ENCODE assay signal across 15 cellular contexts in genomic region chr2:151183072-151183580, GRCh38.
DNase-seq lines count a peak whose midpoint lies in the region; ATAC-seq and TF ChIP-seq lines count a peak whose summit lies in the region.
"Had no signal": no experiment of that assay in that cellular context is flagged by ENCODE, and none has a peak within 500 bp of the region (broad histone marks: within the 10 kb centered on the region; RNA-seq: fewer than 3 reads in every experiment).

No MANE protein-coding gene starts in this region.

- peak overlapping the region; percentile 25 for H3K27ac Mint-ChIP-seq in T-helper 17 cell
- H3K27ac Mint-ChIP-seq: CD14-positive monocyte; CD8-positive, alpha-beta T cell had no signal

- H3K27me3 ChIP-seq in neural cell (ENCODE audit: insufficient read depth, low read depth, low read length) (no peaks in the 10 kb centered on the region), gastroesophageal sphincter (no peaks in the 10 kb centered on the region), hepatocyte (no peaks in the 10 kb centered on the region), transverse colon (no peaks in the 10 kb centered on the region)

- no peak for TF ChIP-seq POLR2A in gastroesophageal sphincter (IDR thresholded peaks at IDR 0.05)
- TF ChIP-seq POLR2A in transverse colon (IDR thresholded peaks at IDR 0.05): no peak

- no peaks in the 10 kb centered on the region for H3K79me2 ChIP-seq in neural cell (replicated peaks; ENCODE audit: insufficient read depth, low read length)
- no peaks in the 10 kb centered on the region for H3K79me2 ChIP-seq in hepatocyte

- in situ Hi-C loops in transverse colon (cut with MboI; ENCODE audit: low pct_ligation_motif_present in 1 of 4, low pct_unique_long_range_greater_than_20kb in 1 of 4, low sequenced_read_pairs in 3 of 4): no loop called here

- intact Hi-C loops in transverse colon (cut with DNase I; ENCODE audit: low total_unique reads): no loop called here

- H3K36me3 ChIP-seq in neural cell (ENCODE audit: insufficient read depth, low read length): no peaks in the 10 kb centered on the region
- H3K36me3 ChIP-seq in gastroesophageal sphincter: no peaks in the 10 kb centered on the region
- H3K36me3 ChIP-seq in hepatocyte (replicated peaks; ENCODE audit: insufficient read depth, low read depth): no peaks in the 10 kb centered on the region
- no peaks in the 10 kb centered on the region for H3K36me3 ChIP-seq in transverse colon
- H3K36me3 ChIP-seq: HAP-1 had no signal

- peak in 2 of 3 experiments; percentile 15 to 44 for DNase-seq in NCI-H1417 (lab: John Stamatoyannopoulos, UW)
- no peak for DNase-seq in NCI-H1417 treated with DMSO at 0.1 percent for 48 hours (lab: John Stamatoyannopoulos, UW)
- no peak for DNase-seq in T-helper 17 cell
- no peak for DNase-seq in hepatocyte (ENCODE audit: low spot score)
- no peak for DNase-seq in transverse colon
- DNase-seq in stimulated activated naive CD8-positive, alpha-beta T cell treated with anti-CD3 and anti-CD28 coated beads, Interleukin-15, Interleukin-2, amounts not matched to agents 100 U/mL and 50 U/mL, for 24 hours: no peak
- DNase-seq: Caco-2; CD8-positive, alpha-beta T cell; GF-D8 had no signal

- H3K27ac ChIP-seq in neural cell (ENCODE audit: low read length): peak overlapping the region; percentile 70
- H3K27ac ChIP-seq in gastroesophageal sphincter: no peak overlapping the region
- no peak overlapping the region for H3K27ac ChIP-seq in hepatocyte
- no peak overlapping the region for H3K27ac ChIP-seq in transverse colon
- H3K27ac ChIP-seq: 22Rv1 had no signal

- no peaks in the 10 kb centered on the region for H3K36me3 Mint-ChIP-seq in T-helper 17 cell (ENCODE audit: low read depth)
- H3K36me3 Mint-ChIP-seq: CD14-positive monocyte; CD8-positive, alpha-beta T cell had no signal

- ATAC-seq in T-helper 17 cell (no peak), gastroesophageal sphincter (no peak)
- no peak for ATAC-seq in stimulated activated naive CD8-positive, alpha-beta T cell treated with anti-CD3 and anti-CD28 coated beads, Interleukin-15, Interleukin-2, amounts not matched to agents 100 U/mL and 50 U/mL, for 24 hours
- ATAC-seq: CD8-positive, alpha-beta T cell; HepG2 had no signal

- H4K20me1 ChIP-seq in neural cell (ENCODE audit: insufficient read depth) (no peaks in the 10 kb centered on the region), hepatocyte (ENCODE audit: insufficient read depth, poor library complexity, severe bottlenecking) (no peaks in the 10 kb centered on the region)

- peak overlapping the region; percentile 3 for H3K4me2 ChIP-seq in neural cell (ENCODE audit: low read length)
- H3K4me2 ChIP-seq in hepatocyte: no peak overlapping the region

- no peak for TF ChIP-seq CTCF in neural cell (IDR thresholded peaks at IDR 0.05; ENCODE audit: poor library complexity, severe bottlenecking)
- TF ChIP-seq CTCF in gastroesophageal sphincter (IDR thresholded peaks at IDR 0.05): no peak
- no peak for TF ChIP-seq CTCF in hepatocyte (IDR thresholded peaks at IDR 0.05; ENCODE audit: poor library complexity)
- no peak for TF ChIP-seq CTCF in transverse colon (IDR thresholded peaks at IDR 0.05)

- H3K9me2 ChIP-seq in neural cell (ENCODE audit: insufficient read depth, low read length): no peaks in the 10 kb centered on the region
- no peaks in the 10 kb centered on the region for H3K9me2 ChIP-seq in hepatocyte (replicated peaks; ENCODE audit: insufficient read depth)

- no peaks in the 10 kb centered on the region for H3K4me1 Mint-ChIP-seq in T-helper 17 cell
- H3K4me1 Mint-ChIP-seq: CD14-positive monocyte had no signal

- 68 to 77% methylated on average over 5 of the region's 5 CpGs for WGBS in gastroesophageal sphincter (ENCODE audit: low coverage in 1 of 2), 2 donors
- WGBS in hepatocyte (ENCODE audit: low lambda C conversion rate, missing lambda C conversion rate): 65% methylated on average over 5 of the region's 5 CpGs
- 67 to 75% methylated on average over 5 of the region's 5 CpGs for WGBS in transverse colon (ENCODE audit: low coverage in 1 of 2), 2 donors

- H2AFZ ChIP-seq in neural cell (ENCODE audit: low read depth, low read length) (no peak overlapping the region), hepatocyte (no peak overlapping the region)

- peaks cover 33% of the 10 kb centered on the region for H3K27me3 Mint-ChIP-seq in T-helper 17 cell

- H3K4me1 ChIP-seq in gastroesophageal sphincter (no peaks in the 10 kb centered on the region), hepatocyte (ENCODE audit: insufficient read depth) (peaks cover 7% of the 10 kb centered on the region), transverse colon (no peaks in the 10 kb centered on the region)
- H3K4me1 ChIP-seq: Caco-2 had no signal

- no peak for TF ChIP-seq RAD21 in neural cell (conservative IDR thresholded peaks at IDR 0.05)

- H3K4me3 ChIP-seq in neural cell (ENCODE audit: low read length): peak overlapping the region; percentile 13
- no peak overlapping the region for H3K4me3 ChIP-seq in gastroesophageal sphincter
- H3K4me3 ChIP-seq in hepatocyte: no peak overlapping the region
- H3K4me3 ChIP-seq in transverse colon: no peak overlapping the region
- H3K4me3 ChIP-seq: HAP-1 had no signal

- H3F3A ChIP-seq in neural cell (ENCODE audit: insufficient read depth, low read length, poor library complexity, severe bottlenecking): peaks cover 5% of the 10 kb centered on the region

- H3K4me3 Mint-ChIP-seq in T-helper 17 cell: no peak overlapping the region
- H3K4me3 Mint-ChIP-seq: CD14-positive monocyte; CD8-positive, alpha-beta T cell had no signal

- TF ChIP-seq EP300 in neural cell (conservative IDR thresholded peaks at IDR 0.05; ENCODE audit: poor library complexity, severe bottlenecking): no peak
- no peak for TF ChIP-seq EP300 in gastroesophageal sphincter (IDR thresholded peaks at IDR 0.05)
- no peak for TF ChIP-seq EP300 in transverse colon (IDR thresholded peaks at IDR 0.05; ENCODE audit: low read depth)

- H3K9me3 ChIP-seq in T-helper 17 cell (ENCODE audit: control insufficient read depth, low read length, poor library complexity, severe bottlenecking) (no peaks in the 10 kb centered on the region), neural cell (ENCODE audit: low read length) (no peaks in the 10 kb centered on the region), gastroesophageal sphincter (no peaks in the 10 kb centered on the region), hepatocyte (ENCODE audit: low read depth) (no peaks in the 10 kb centered on the region), transverse colon (no peaks in the 10 kb centered on the region)
- H3K9me3 ChIP-seq: Caco-2, HAP-1 had no signal

- peak overlapping the region; percentile 14 for H3K9ac ChIP-seq in neural cell (ENCODE audit: low read length)

TF ChIP-seq in neural cell, 6 proteins besides CTCF, POLR2A, EP300 and RAD21:
- TF ChIP-seq, protein P1, sequence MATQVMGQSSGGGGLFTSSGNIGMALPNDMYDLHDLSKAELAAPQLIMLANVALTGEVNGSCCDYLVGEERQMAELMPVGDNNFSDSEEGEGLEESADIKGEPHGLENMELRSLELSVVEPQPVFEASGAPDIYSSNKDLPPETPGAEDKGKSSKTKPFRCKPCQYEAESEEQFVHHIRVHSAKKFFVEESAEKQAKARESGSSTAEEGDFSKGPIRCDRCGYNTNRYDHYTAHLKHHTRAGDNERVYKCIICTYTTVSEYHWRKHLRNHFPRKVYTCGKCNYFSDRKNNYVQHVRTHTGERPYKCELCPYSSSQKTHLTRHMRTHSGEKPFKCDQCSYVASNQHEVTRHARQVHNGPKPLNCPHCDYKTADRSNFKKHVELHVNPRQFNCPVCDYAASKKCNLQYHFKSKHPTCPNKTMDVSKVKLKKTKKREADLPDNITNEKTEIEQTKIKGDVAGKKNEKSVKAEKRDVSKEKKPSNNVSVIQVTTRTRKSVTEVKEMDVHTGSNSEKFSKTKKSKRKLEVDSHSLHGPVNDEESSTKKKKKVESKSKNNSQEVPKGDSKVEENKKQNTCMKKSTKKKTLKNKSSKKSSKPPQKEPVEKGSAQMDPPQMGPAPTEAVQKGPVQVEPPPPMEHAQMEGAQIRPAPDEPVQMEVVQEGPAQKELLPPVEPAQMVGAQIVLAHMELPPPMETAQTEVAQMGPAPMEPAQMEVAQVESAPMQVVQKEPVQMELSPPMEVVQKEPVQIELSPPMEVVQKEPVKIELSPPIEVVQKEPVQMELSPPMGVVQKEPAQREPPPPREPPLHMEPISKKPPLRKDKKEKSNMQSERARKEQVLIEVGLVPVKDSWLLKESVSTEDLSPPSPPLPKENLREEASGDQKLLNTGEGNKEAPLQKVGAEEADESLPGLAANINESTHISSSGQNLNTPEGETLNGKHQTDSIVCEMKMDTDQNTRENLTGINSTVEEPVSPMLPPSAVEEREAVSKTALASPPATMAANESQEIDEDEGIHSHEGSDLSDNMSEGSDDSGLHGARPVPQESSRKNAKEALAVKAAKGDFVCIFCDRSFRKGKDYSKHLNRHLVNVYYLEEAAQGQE (IDR thresholded peaks at IDR 0.05; ENCODE audit: borderline replicate concordance): no peak
- no peak for TF ChIP-seq POLR2AphosphoS5 (IDR thresholded peaks at IDR 0.05)
- peak; percentile 11 for TF ChIP-seq SMC3 (conservative IDR thresholded peaks at IDR 0.05; ENCODE audit: poor library complexity)
- TF ChIP-seq TAF1 (IDR thresholded peaks at IDR 0.05; ENCODE audit: low read depth): no peak
- TF ChIP-seq EZH2 (IDR thresholded peaks at IDR 0.05; ENCODE audit: borderline replicate concordance, insufficient read depth, low read length, poor library complexity, severe bottlenecking): no peak
- TF ChIP-seq MXI1 (conservative IDR thresholded peaks at IDR 0.05; ENCODE audit: poor library complexity, severe bottlenecking): no peak

Comparison
In these comparisons a context has a peak if more than half of its experiments do, and no peak if none do; other contexts are left out.
1. DNase-seq: peak in NCI-H1417 (2 of 3); none in NCI-H1417 treated with DMSO at 0.1 percent for 48 hours (single experiment), T-helper 17 cell (0 of 3), hepatocyte (single experiment), transverse colon (single experiment) and stimulated activated naive CD8-positive, alpha-beta T cell treated with anti-CD3 and anti-CD28 coated beads, Interleukin-15, Interleukin-2, amounts not matched to agents 100 U/mL and 50 U/mL, for 24 hours (single experiment).